Comparison of ENCODE assay signal across 23 cellular contexts in genomic region chr10:96973809-96974208, GRCh38.
"Had no signal": no experiment of that assay in that cellular context is flagged by ENCODE, and none has a peak within 500 bp of the region (broad histone marks: within the 10 kb centered on the region; RNA-seq: fewer than 3 reads in every experiment).

No MANE protein-coding gene starts in this region.

- FAIRE-seq: bronchial epithelial cell, TTC549 had no signal

- H3K27me3 Mint-ChIP-seq: activated naive CD8-positive, alpha-beta T cell treated with anti-CD3 and anti-CD28 coated beads for 36 hours; stimulated activated naive CD8-positive, alpha-beta T cell treated with anti-CD3 and anti-CD28 coated beads, Interleukin-15, Interleukin-2, amounts not matched to agents 100 ng/mL and 50 ng/mL, for 24 hours had no signal

- H3K4me3 ChIP-seq: colonic mucosa, esophagus muscularis mucosa, gastrocnemius medialis, mucosa of descending colon, thyroid gland, upper lobe of right lung had no signal

- H3K9me3 Mint-ChIP-seq: activated naive CD8-positive, alpha-beta T cell treated with anti-CD3 and anti-CD28 coated beads for 36 hours; stimulated activated naive CD8-positive, alpha-beta T cell treated with anti-CD3 and anti-CD28 coated beads, Interleukin-15, Interleukin-2, amounts not matched to agents 100 ng/mL and 50 ng/mL, for 24 hours had no signal

- H3K4me3 Mint-ChIP-seq: activated naive CD8-positive, alpha-beta T cell treated with anti-CD3 and anti-CD28 coated beads for 36 hours; stimulated activated naive CD8-positive, alpha-beta T cell treated with anti-CD3 and anti-CD28 coated beads, Interleukin-15, Interleukin-2, amounts not matched to agents 100 ng/mL and 50 ng/mL, for 24 hours had no signal

- H3K27ac Mint-ChIP-seq: activated naive CD8-positive, alpha-beta T cell treated with anti-CD3 and anti-CD28 coated beads for 36 hours; stimulated activated naive CD8-positive, alpha-beta T cell treated with anti-CD3 and anti-CD28 coated beads, Interleukin-15, Interleukin-2, amounts not matched to agents 100 ng/mL and 50 ng/mL, for 24 hours had no signal

- H3K9me3 ChIP-seq: colonic mucosa, esophagus muscularis mucosa, gastrocnemius medialis, mucosa of descending colon, thyroid gland, upper lobe of right lung had no signal

- ATAC-seq: gastrocnemius medialis, left ventricle myocardium superior, upper lobe of right lung had no signal

- H3K27ac ChIP-seq: colonic mucosa, esophagus muscularis mucosa, gastrocnemius medialis, thyroid gland, upper lobe of right lung had no signal

- DNase-seq: activated CD4-positive, alpha-beta T cell treated with anti-CD3 and anti-CD28 coated beads for 4 hours; activated CD4-positive, alpha-beta T cell treated with anti-CD3 and anti-CD28 coated beads, Interleukin-2, amount 50 U/mL, for 48 hours; activated CD4-positive, CD25-positive, alpha-beta regulatory T cell; activated naive CD4-positive, alpha-beta T cell treated with Interleukin-2 at 50 U/mL for 16 hours; activated naive CD8-positive, alpha-beta T cell treated with anti-CD3 and anti-CD28 coated beads for 36 hours; activated T-cell treated with anti-CD3 and anti-CD28 coated beads, Interleukin-2, amount 50 U/mL, for 48 hours; amniotic stem cell; colonic mucosa; gastrocnemius medialis; hippocampal formation; left ventricle myocardium superior; mammary epithelial cell; mucosa of descending colon; occipital lobe; stimulated activated CD4-positive, alpha-beta T cell treated with anti-CD3 and anti-CD28 coated beads, Interleukin-4, amount 100 ng/mL, for 24 hours; substantia nigra; T-helper 1 cell; thyroid gland; upper lobe of right lung had no signal

- H3K36me3 ChIP-seq: colonic mucosa, esophagus muscularis mucosa, gastrocnemius medialis, thyroid gland, upper lobe of right lung had no signal

- H3K27me3 ChIP-seq: colonic mucosa, esophagus muscularis mucosa, gastrocnemius medialis, thyroid gland, upper lobe of right lung had no signal

- H3K4me1 ChIP-seq: esophagus muscularis mucosa, gastrocnemius medialis, thyroid gland, upper lobe of right lung had no signal
